Comparison of ENCODE assay signal across 10 cellular contexts in genomic region chr4:17323619-17324400, GRCh38.
DNase-seq lines count a peak whose midpoint lies in the region; ATAC-seq and TF ChIP-seq lines count a peak whose summit lies in the region.
"Had no signal": no experiment of that assay in that cellular context is flagged by ENCODE, and none has a peak within 500 bp of the region (broad histone marks: within the 10 kb centered on the region; RNA-seq: fewer than 3 reads in every experiment).

No MANE protein-coding gene starts in this region.

- peaks cover 15% of the 10 kb centered on the region for H3K4me1 Mint-ChIP-seq in brain
- H3K4me1 Mint-ChIP-seq in naive thymus-derived CD4-positive, alpha-beta T cell = peaks cover 8 to 14% (median 10%) of the 10 kb centered on the region in 7 donors

- TF ChIP-seq CTCF in brain (conservative IDR thresholded peaks at IDR 0.05) (no peak), omental fat pad (IDR thresholded peaks at IDR 0.05) (no peak)

- intact Hi-C loops in naive thymus-derived CD4-positive, alpha-beta T cell (cut with micrococcal nuclease) = loop anchor here (1.0 to 5.0 kb wide), 6 partner anchors 12 to 1297 kb away; no protein-coding TSS in a partner anchor

- H3K27me3 ChIP-seq in naive thymus-derived CD4-positive, alpha-beta T cell (ENCODE audit: control insufficient read depth in 2 of 2, insufficient read depth in 2 of 2, low read length in 2 of 2) = no peaks in the 10 kb centered on the region

- peaks cover 0 to 6% of the 10 kb centered on the region in 2 donors for H3K4me1 ChIP-seq in naive thymus-derived CD4-positive, alpha-beta T cell (ENCODE audit: control insufficient read depth in 2 of 2, insufficient read depth in 2 of 2, low read length in 2 of 2)

- H3K27me3 Mint-ChIP-seq in brain = peaks cover 3% of the 10 kb centered on the region
- H3K27me3 Mint-ChIP-seq in naive thymus-derived CD4-positive, alpha-beta T cell = peaks cover 0 to 4% (median 0%) of the 10 kb centered on the region in 5 donors

- no peak overlapping the region for H3K27ac ChIP-seq in naive thymus-derived CD4-positive, alpha-beta T cell (ENCODE audit: low read depth, low read length)

- peak overlapping the region; percentile 42 to 96 (median 60) for H3K27ac Mint-ChIP-seq in brain
- peak overlapping the region in 5 of 9 donors; percentile 17 to 67 (median 42) for H3K27ac Mint-ChIP-seq in naive thymus-derived CD4-positive, alpha-beta T cell

- no peak overlapping the region for H3K4me3 ChIP-seq in naive thymus-derived CD4-positive, alpha-beta T cell (ENCODE audit: low read length)
- H3K4me3 ChIP-seq: GM12878 had no signal

- H3K4me3 Mint-ChIP-seq in brain = peak overlapping the region in 1 of 5 experiments; percentile 67
- peak overlapping the region in 9 of 10 donors; percentile 22 to 77 (median 59) for H3K4me3 Mint-ChIP-seq in naive thymus-derived CD4-positive, alpha-beta T cell

- H3K36me3 Mint-ChIP-seq in brain = no peaks in the 10 kb centered on the region
- peaks cover 0 to 5% (median 4%) of the 10 kb centered on the region in 5 donors for H3K36me3 Mint-ChIP-seq in naive thymus-derived CD4-positive, alpha-beta T cell

- H3K9me3 ChIP-seq in naive thymus-derived CD4-positive, alpha-beta T cell (ENCODE audit: control insufficient read depth in 2 of 3, low read length in 3 of 3) = no peaks in the 10 kb centered on the region

- peak; percentile 6 for DNase-seq in Ammon's horn (ENCODE audit: low spot score)
- peak; percentile 14 for DNase-seq in HCEC 1CT
- no peak for DNase-seq in naive thymus-derived CD4-positive, alpha-beta T cell
- DNase-seq in cerebellar nuclear complex (lab: John Stamatoyannopoulos, UW) = no peak
- DNase-seq in effector CD4-positive, alpha-beta T cell = no peak
- DNase-seq in omental fat pad (ENCODE audit: low spot score) = no peak
- DNase-seq: NCI-H1092 treated with DMSO at 0.1 percent for 48 hours had no signal

- CTCF ChIA-PET in naive thymus-derived CD4-positive, alpha-beta T cell (lab: Charles Lee) = interaction anchor here (0.9 to 1.2 kb wide), 3 partner anchors 9 to 124 kb away, joined by 3 read pairs; no protein-coding TSS in a partner anchor

- no peaks in the 10 kb centered on the region for H3K9me3 Mint-ChIP-seq in brain
- peaks cover 0 to 14% (median 3%) of the 10 kb centered on the region in 11 donors for H3K9me3 Mint-ChIP-seq in naive thymus-derived CD4-positive, alpha-beta T cell

- no peak for ATAC-seq in naive thymus-derived CD4-positive, alpha-beta T cell
- ATAC-seq in HG03097 (IDR thresholded peaks at IDR 0.05; ENCODE audit: low FRiP score, unreplicated experiment) (no peak), omental fat pad (ENCODE audit: low FRiP score) (no peak)

- no peaks in the 10 kb centered on the region for H3K36me3 ChIP-seq in naive thymus-derived CD4-positive, alpha-beta T cell (ENCODE audit: control insufficient read depth in 2 of 3, insufficient read depth in 3 of 3, low read length in 3 of 3)

- POLR2A ChIA-PET in naive thymus-derived CD4-positive, alpha-beta T cell (lab: Charles Lee) = no interaction called here

Comparison
In these comparisons a context has a peak if more than half of its experiments do, and no peak if none do; other contexts are left out.
1. DNase-seq: peak in Ammon's horn (single experiment) and HCEC 1CT (single experiment); none in naive thymus-derived CD4-positive, alpha-beta T cell (0 of 9), cerebellar nuclear complex (0 of 2), effector CD4-positive, alpha-beta T cell (single experiment) and omental fat pad (single experiment).